In genomic region chr22:23849009-23850006, GRCh38 we compare ENCODE assay signal across 9 cellular contexts. TPM values are rescaled to one million over a fixed set of nuclear protein-coding genes. Genes with fewer than 3 reads are reported as not detected.
DNase-seq lines count a peak whose midpoint lies in the region; ATAC-seq and TF ChIP-seq lines count a peak whose summit lies in the region.
"Had no signal": no experiment of that assay in that cellular context is flagged by ENCODE, and none has a peak within 500 bp of the region (broad histone marks: within the 10 kb centered on the region; RNA-seq: fewer than 3 reads in every experiment).

No MANE protein-coding gene starts in this region.

- TF ChIP-seq CTCF in left ventricle myocardium inferior (IDR thresholded peaks at IDR 0.05; ENCODE audit: borderline replicate concordance) (peak; percentile 98), sigmoid colon (IDR thresholded peaks at IDR 0.05) (peak; percentile 91 to 95 (median 93))

- no peak overlapping the region for H3K9ac ChIP-seq in adipocyte (ENCODE audit: low read length)

- H3K27ac ChIP-seq in left ventricle myocardium inferior (replicated peaks), result no peak overlapping the region
- H3K27ac ChIP-seq in sigmoid colon, result no peak overlapping the region

- no peaks in the 10 kb centered on the region for H3K36me3 ChIP-seq in adipocyte (ENCODE audit: control insufficient read depth, insufficient read depth, low read length, severe bottlenecking)
- H3K36me3 ChIP-seq in left ventricle myocardium inferior, result no peaks in the 10 kb centered on the region
- no peaks in the 10 kb centered on the region for H3K36me3 ChIP-seq in sigmoid colon

- no peak for ATAC-seq in HG03442 (IDR thresholded peaks at IDR 0.05; ENCODE audit: unreplicated experiment)

- TF ChIP-seq POLR2A in sigmoid colon (IDR thresholded peaks at IDR 0.05), result no peak

- no peak for TF ChIP-seq EP300 in sigmoid colon (IDR thresholded peaks at IDR 0.05)

- 26 to 29% methylated on average over 62 of the region's 62 CpGs for WGBS in sigmoid colon, 2 donors

- no peak overlapping the region for H3K4me3 ChIP-seq in adipocyte (ENCODE audit: low read length)
- peak overlapping the region; percentile 23 for H3K4me3 ChIP-seq in left ventricle myocardium inferior
- H3K4me3 ChIP-seq in sigmoid colon, result peak overlapping the region in 1 of 4 donors; percentile 10
- H3K4me3 ChIP-seq: skin epidermis had no signal

- H3K4me1 ChIP-seq in adipocyte (ENCODE audit: control insufficient read depth, insufficient read depth, low read length) (peaks cover 8% of the 10 kb centered on the region), left ventricle myocardium inferior (peaks cover 44% of the 10 kb centered on the region), sigmoid colon (peaks cover 0 to 14% (median 9%) of the 10 kb centered on the region in 4 donors)

- DNase-seq in NCI-H524 (lab: John Stamatoyannopoulos, UW), result peak; percentile 57 to 76
- no peak for DNase-seq in NCI-H524 treated with DMSO at 0.1 percent for 48 hours (lab: John Stamatoyannopoulos, UW)
- peak; percentile 70 for DNase-seq in NCI-H1092 treated with DMSO at 0.1 percent for 48 hours (lab: John Stamatoyannopoulos, UW)
- DNase-seq in SW480 (ENCODE audit: low spot score), result peak; percentile 62
- peak; percentile 91 for DNase-seq in adipocyte (ENCODE audit: low read depth)
- DNase-seq in left ventricle myocardium inferior, result peak; percentile 84
- DNase-seq in sigmoid colon, result peak; percentile 87

- H3K27me3 ChIP-seq in adipocyte (replicated peaks; ENCODE audit: control insufficient read depth, insufficient read depth, low read length) (peaks cover 12% of the 10 kb centered on the region), left ventricle myocardium inferior (ENCODE audit: low read depth) (no peaks in the 10 kb centered on the region), sigmoid colon (no peaks in the 10 kb centered on the region)

- H3K9me3 ChIP-seq in adipocyte (ENCODE audit: control insufficient read depth, low read length) (no peaks in the 10 kb centered on the region), left ventricle myocardium inferior (replicated peaks) (no peaks in the 10 kb centered on the region), sigmoid colon (no peaks in the 10 kb centered on the region)

- intact Hi-C loops in left ventricle myocardium inferior (cut with micrococcal nuclease), result loop anchor here (5.0 kb wide), 1 partner anchor 77 kb away; the partner anchor contains the start of gene MMP11
- intact Hi-C loops in sigmoid colon (cut with DNase I), result loop anchor here (5.0 kb wide), 2 partner anchors 82 to 307 kb away; partner anchors contain the start of gene CHCHD10

RNA-seq across cellular contexts. Expression of gene SLC2A11, which starts 8.4 kb away (rescaled TPM):
- total RNA-seq in left ventricle myocardium inferior, result 22.0 TPM
- 10 to 100 TPM; 13.8 to 23.5 (median 16.4) TPM for total RNA-seq in sigmoid colon
- 10 to 100 TPM in 1 of 3 donors, 1 to 10 TPM in 2; 4.8 to 12.5 (median 5.5) TPM for polyA plus RNA-seq in sigmoid colon

RNA-seq across cellular contexts. Expression of gene DERL3, which starts 10.5 kb away (rescaled TPM):
- total RNA-seq in left ventricle myocardium inferior, result 2.0 TPM
- under 1 TPM in 2 of 4 donors, not detected in 2; 0.28 to 0.36 TPM for total RNA-seq in sigmoid colon
- polyA plus RNA-seq in sigmoid colon, result 10 to 100 TPM in 1 of 3 donors, 1 to 10 TPM in 2; 1.8 to 18.3 (median 5.1) TPM

RNA-seq across cellular contexts. Expression of gene MIF, which starts 44.9 kb away (rescaled TPM):
- total RNA-seq in left ventricle myocardium inferior, result 242 TPM
- total RNA-seq in sigmoid colon, result 100 to 1,000 TPM; 159 to 296 (median 216) TPM
- 100 to 1,000 TPM; 333 to 684 (median 353) TPM for polyA plus RNA-seq in sigmoid colon
